ENCODE assay signal across 8 cellular contexts in genomic region chr7:29622335-29623265, GRCh38. TPM values are rescaled to one million over a fixed set of nuclear protein-coding genes. Genes with fewer than 3 reads are reported as not detected.
DNase-seq lines count a peak whose midpoint lies in the region; ATAC-seq and TF ChIP-seq lines count a peak whose summit lies in the region.
"Had no signal": no experiment of that assay in that cellular context is flagged by ENCODE, and none has a peak within 500 bp of the region (broad histone marks: within the 10 kb centered on the region; RNA-seq: fewer than 3 reads in every experiment).

No MANE protein-coding gene starts in this region.

- no peak overlapping the region for H3K4me3 Mint-ChIP-seq in GM23338
- no peak overlapping the region for H3K4me3 Mint-ChIP-seq in naive thymus-derived CD4-positive, alpha-beta T cell

- H3K36me3 ChIP-seq in GM23338 (ENCODE audit: insufficient read depth): no peaks in the 10 kb centered on the region
- no peaks in the 10 kb centered on the region for H3K36me3 ChIP-seq in MM.1S (replicated peaks; ENCODE audit: insufficient read depth, low read length)
- no peaks in the 10 kb centered on the region for H3K36me3 ChIP-seq in mucosa of descending colon (ENCODE audit: low read depth)
- no peaks in the 10 kb centered on the region for H3K36me3 ChIP-seq in naive thymus-derived CD4-positive, alpha-beta T cell (ENCODE audit: control insufficient read depth in 2 of 3, insufficient read depth in 3 of 3, low read length in 3 of 3)

- H3K27me3 ChIP-seq in GM23338 (ENCODE audit: insufficient read depth): no peaks in the 10 kb centered on the region
- H3K27me3 ChIP-seq in MM.1S (replicated peaks; ENCODE audit: insufficient read depth, low read length): no peaks in the 10 kb centered on the region
- no peaks in the 10 kb centered on the region for H3K27me3 ChIP-seq in naive thymus-derived CD4-positive, alpha-beta T cell (ENCODE audit: control insufficient read depth in 2 of 2, insufficient read depth in 2 of 2, low read length in 2 of 2)

- H3K9ac ChIP-seq in MM.1S (ENCODE audit: low read length): no peak overlapping the region

- H3K27ac ChIP-seq in GM23338 (ENCODE audit: low read depth) (no peak overlapping the region), MM.1S (ENCODE audit: low read length) (no peak overlapping the region)
- no peak overlapping the region for H3K27ac ChIP-seq in naive thymus-derived CD4-positive, alpha-beta T cell (ENCODE audit: low read depth, low read length)

- no peak overlapping the region for H3K4me3 ChIP-seq in GM23338
- H3K4me3 ChIP-seq in epithelial cell of esophagus (ENCODE audit: low read length): no peak overlapping the region
- H3K4me3 ChIP-seq in MM.1S (ENCODE audit: low read length): no peak overlapping the region
- H3K4me3 ChIP-seq in mucosa of descending colon: no peak overlapping the region
- H3K4me3 ChIP-seq in naive thymus-derived CD4-positive, alpha-beta T cell (ENCODE audit: low read length): no peak overlapping the region

- H3K4me2 ChIP-seq in GM23338 (no peak overlapping the region), MM.1S (ENCODE audit: low read depth, low read length) (no peak overlapping the region)

- H3K79me2 ChIP-seq in GM23338 (replicated peaks; ENCODE audit: insufficient read depth): no peaks in the 10 kb centered on the region
- no peaks in the 10 kb centered on the region for H3K79me2 ChIP-seq in MM.1S (ENCODE audit: low read length)

- H3F3A ChIP-seq in GM23338 (replicated peaks; ENCODE audit: low read depth) (no peaks in the 10 kb centered on the region), MM.1S (ENCODE audit: insufficient read depth, low read length) (no peaks in the 10 kb centered on the region)

- no peaks in the 10 kb centered on the region for H3K27me3 Mint-ChIP-seq in GM23338 (ENCODE audit: insufficient read depth, low read depth, poor library complexity)
- peaks cover 12 to 31% (median 29%) of the 10 kb centered on the region in 5 donors for H3K27me3 Mint-ChIP-seq in naive thymus-derived CD4-positive, alpha-beta T cell

- TF ChIP-seq CTCF in GM23338 (conservative IDR thresholded peaks at IDR 0.05; ENCODE audit: low read depth in 2 of 2): no peak
- no peak for TF ChIP-seq CTCF in epithelial cell of esophagus (IDR thresholded peaks at IDR 0.05; ENCODE audit: insufficient read depth, low read depth, low read length, missing control alignments)
- no peak for TF ChIP-seq CTCF in MM.1S (IDR thresholded peaks at IDR 0.05; ENCODE audit: low read length)
- no peak for TF ChIP-seq CTCF in mucosa of descending colon (IDR thresholded peaks at IDR 0.05)

- H3K27ac Mint-ChIP-seq in GM23338: no peak overlapping the region
- peak overlapping the region in 1 of 9 donors; percentile 83 for H3K27ac Mint-ChIP-seq in naive thymus-derived CD4-positive, alpha-beta T cell

- CTCF ChIA-PET in naive thymus-derived CD4-positive, alpha-beta T cell (lab: Charles Lee): no interaction called here

- DNase-seq in GM23338 (ENCODE audit: low spot score): no peak
- DNase-seq in NCI-H82 (lab: John Stamatoyannopoulos, UW): peak; percentile 70
- peak; percentile 97 for DNase-seq in epithelial cell of esophagus (ENCODE audit: low read depth)
- peak; percentile 72 for DNase-seq in pulmonary artery endothelial cell (ENCODE audit: low read depth, low spot score)
- no peak for DNase-seq in MM.1S
- no peak for DNase-seq in mucosa of descending colon
- DNase-seq in naive thymus-derived CD4-positive, alpha-beta T cell: no peak
- DNase-seq: effector CD8-positive, alpha-beta T cell had no signal

- no peaks in the 10 kb centered on the region for H3K36me3 Mint-ChIP-seq in GM23338 (ENCODE audit: low read depth)
- H3K36me3 Mint-ChIP-seq in naive thymus-derived CD4-positive, alpha-beta T cell: no peaks in the 10 kb centered on the region

- H3K9me2 ChIP-seq in GM23338 (ENCODE audit: insufficient read depth) (peaks cover 9% of the 10 kb centered on the region; the same call in 1 of the 2 replicates), MM.1S (replicated peaks; ENCODE audit: insufficient read depth, low read length) (no peaks in the 10 kb centered on the region)

- H3K4me1 Mint-ChIP-seq in GM23338: peaks cover 16% of the 10 kb centered on the region
- no peaks in the 10 kb centered on the region for H3K4me1 Mint-ChIP-seq in naive thymus-derived CD4-positive, alpha-beta T cell

- H4K20me1 ChIP-seq in GM23338 (replicated peaks; ENCODE audit: insufficient read depth) (no peaks in the 10 kb centered on the region), MM.1S (ENCODE audit: insufficient read depth, low read length) (no peaks in the 10 kb centered on the region)

- no peaks in the 10 kb centered on the region for H3K9me3 Mint-ChIP-seq in GM23338
- peaks cover 0 to 3% (median 0%) of the 10 kb centered on the region in 11 donors for H3K9me3 Mint-ChIP-seq in naive thymus-derived CD4-positive, alpha-beta T cell

- H3K9me3 ChIP-seq in MM.1S (replicated peaks; ENCODE audit: insufficient read depth, low read length) (no peaks in the 10 kb centered on the region), mucosa of descending colon (no peaks in the 10 kb centered on the region)
- no peaks in the 10 kb centered on the region for H3K9me3 ChIP-seq in naive thymus-derived CD4-positive, alpha-beta T cell (ENCODE audit: control insufficient read depth in 2 of 3, low read length in 3 of 3)

- H2AFZ ChIP-seq in GM23338: 0 out of 2 replicates have a peak overlapping the region, but pooled peaks have one; percentile 48
- H2AFZ ChIP-seq in MM.1S (ENCODE audit: low read length): no peak overlapping the region

- POLR2A ChIA-PET in naive thymus-derived CD4-positive, alpha-beta T cell (lab: Charles Lee): no interaction called here

- intact Hi-C loops in mucosa of descending colon (cut with DNase I, micrococcal nuclease): no loop called here
- intact Hi-C loops in naive thymus-derived CD4-positive, alpha-beta T cell (cut with micrococcal nuclease): no loop called here

- H3K4me1 ChIP-seq in GM23338 (ENCODE audit: insufficient read depth) (peaks cover 6% of the 10 kb centered on the region; the same call in 1 of the 2 replicates), MM.1S (ENCODE audit: low read length) (no peaks in the 10 kb centered on the region), mucosa of descending colon (ENCODE audit: low read depth) (no peaks in the 10 kb centered on the region)
- H3K4me1 ChIP-seq in naive thymus-derived CD4-positive, alpha-beta T cell (ENCODE audit: control insufficient read depth in 2 of 2, insufficient read depth in 2 of 2, low read length in 2 of 2): no peaks in the 10 kb centered on the region

- ATAC-seq in GM23338 (no peak), mucosa of descending colon (no peak)
- no peak for ATAC-seq in naive thymus-derived CD4-positive, alpha-beta T cell

RNA-seq across cellular contexts. Expression of gene PRR15, which starts 59.0 kb away (rescaled TPM):
- 15.5 and 17.4 TPM in 2 replicates for total RNA-seq in GM23338 (2014; rRNA removed; shearing (Covaris generic))
- 8.5 and 9.6 TPM in 2 replicates for polyA plus RNA-seq in GM23338 (2016; fragmentation: Nextera tagmentation; extraction: Ambion mirVana)
- 3.2 and 5.8 TPM in 2 replicates for total RNA-seq in pulmonary artery endothelial cell
- 100 to 1,000 TPM; 104 to 356 (median 173) TPM for total RNA-seq in mucosa of descending colon
- total RNA-seq in naive thymus-derived CD4-positive, alpha-beta T cell: not detected
- not detected for polyA plus RNA-seq in naive thymus-derived CD4-positive, alpha-beta T cell

Comparison
In these comparisons a context has a peak if more than half of its experiments do, and no peak if none do; other contexts are left out.
1. DNase-seq: peak in NCI-H82 (single experiment), epithelial cell of esophagus (single experiment) and pulmonary artery endothelial cell (single experiment); none in GM23338 (single experiment), MM.1S (single experiment), mucosa of descending colon (0 of 3) and naive thymus-derived CD4-positive, alpha-beta T cell (0 of 9).